In genomic region chr13:20392530-20392929, GRCh38 we compare ENCODE assay signal across 24 cellular contexts.
"Had no signal": no experiment of that assay in that cellular context is flagged by ENCODE, and none has a peak within 500 bp of the region (broad histone marks: within the 10 kb centered on the region; RNA-seq: fewer than 3 reads in every experiment).

No MANE protein-coding gene starts in this region.

- H3K4me3 Mint-ChIP-seq: activated CD4-positive, alpha-beta memory T cell treated with anti-CD3 and anti-CD28 coated beads for 36 hours; activated CD4-positive, alpha-beta T cell treated with anti-CD3 and anti-CD28 coated beads, Interleukin-2, amount 10 ng/mL, durations not matched to agents 7 days and 5 days; activated naive CD4-positive, alpha-beta T cell treated with anti-CD3 and anti-CD28 coated beads, Interleukin-2, amount 10 ng/mL, durations not matched to agents 7 days and 5 days; activated naive CD8-positive, alpha-beta T cell treated with anti-CD3 and anti-CD28 coated beads for 36 hours; activated T-cell treated with anti-CD3 and anti-CD28 coated beads, Interleukin-2, amount 50 U/mL, for 72 hours; T-cell had no signal

- FAIRE-seq: RCC 7860, TTC549 had no signal

- H3K27ac Mint-ChIP-seq: activated CD4-positive, alpha-beta memory T cell treated with anti-CD3 and anti-CD28 coated beads for 36 hours; activated CD4-positive, alpha-beta T cell treated with anti-CD3 and anti-CD28 coated beads, Interleukin-2, amount 10 ng/mL, durations not matched to agents 7 days and 5 days; activated naive CD4-positive, alpha-beta T cell treated with anti-CD3 and anti-CD28 coated beads, Interleukin-2, amount 10 ng/mL, durations not matched to agents 7 days and 5 days; activated naive CD8-positive, alpha-beta T cell treated with anti-CD3 and anti-CD28 coated beads for 36 hours; activated T-cell treated with anti-CD3 and anti-CD28 coated beads, Interleukin-2, amount 50 U/mL, for 72 hours; activated T-helper 2 cell treated with anti-CD3 and anti-CD28 coated beads, Interferon-gamma antibody, Interleukin-2, Interleukin-4, amounts not matched to agents 10 μg/mL and 5 μg/mL and 100 μg/mL, durations not matched to agents 14 hours and 24 hours and 36 hours; T-cell had no signal

- DNase-seq: activated CD4-positive, alpha-beta memory T cell treated with anti-CD3 and anti-CD28 coated beads for 36 hours; activated CD4-positive, alpha-beta T cell treated with anti-CD3 and anti-CD28 coated beads, Interleukin-2, amount 10 ng/mL, durations not matched to agents 7 days and 5 days; activated CD4-positive, CD25-positive, alpha-beta regulatory T cell; activated CD8-positive, alpha-beta memory T cell treated with anti-CD3 and anti-CD28 coated beads, Interleukin-2, amount 50 U/mL, for 4 hours; activated gamma-delta T cell treated with Interleukin-2 at 50 U/mL for 16 hours; activated naive CD4-positive, alpha-beta T cell treated with anti-CD3 and anti-CD28 coated beads, Interleukin-2, amount 10 ng/mL, durations not matched to agents 7 days and 5 days; activated naive CD8-positive, alpha-beta T cell treated with anti-CD3 and anti-CD28 coated beads for 36 hours; activated T-cell treated with anti-CD3 and anti-CD28 coated beads, Interleukin-2, amount 50 U/mL, for 72 hours; caudate nucleus; NCI-H1092 treated with DMSO at 0.1 percent for 48 hours; NCI-H1417 treated with DMSO at 0.1 percent for 48 hours; NCI-H1694; NCI-H2029; NCI-H345; NCI-H510A; NCI-H69; NK-92 treated with Interleukin-12 subunit alpha and Interleukin-12 subunit beta, amount 100 ng/mL, for 24 hours; SIG-M5; T-cell; T1000 had no signal

- H3K27ac ChIP-seq: VCaP had no signal

- ATAC-seq: activated T-cell treated with anti-CD3 and anti-CD28 coated beads, Interleukin-2, amount 50 U/mL, for 72 hours; T-cell had no signal

- H3K36me3 Mint-ChIP-seq: activated CD4-positive, alpha-beta memory T cell treated with anti-CD3 and anti-CD28 coated beads for 36 hours; activated naive CD8-positive, alpha-beta T cell treated with anti-CD3 and anti-CD28 coated beads for 36 hours; T-cell had no signal

- H3K27me3 Mint-ChIP-seq: activated CD4-positive, alpha-beta memory T cell treated with anti-CD3 and anti-CD28 coated beads for 36 hours; activated CD4-positive, alpha-beta T cell treated with anti-CD3 and anti-CD28 coated beads, Interleukin-2, amount 10 ng/mL, durations not matched to agents 7 days and 5 days; activated naive CD8-positive, alpha-beta T cell treated with anti-CD3 and anti-CD28 coated beads for 36 hours; T-cell had no signal

- H3K9me3 Mint-ChIP-seq: activated CD4-positive, alpha-beta memory T cell treated with anti-CD3 and anti-CD28 coated beads for 36 hours; activated CD4-positive, alpha-beta T cell treated with anti-CD3 and anti-CD28 coated beads, Interleukin-2, amount 10 ng/mL, durations not matched to agents 7 days and 5 days; activated naive CD8-positive, alpha-beta T cell treated with anti-CD3 and anti-CD28 coated beads for 36 hours; activated T-helper 2 cell treated with anti-CD3 and anti-CD28 coated beads, Interferon-gamma antibody, Interleukin-2, Interleukin-4, amounts not matched to agents 10 μg/mL and 5 μg/mL and 100 μg/mL, durations not matched to agents 14 hours and 24 hours and 36 hours had no signal
